ENCODE assay signal across 18 cellular contexts in genomic region chr7:104861729-104862128, GRCh38.
A peak's percentile ranks its signal among the peaks of the same experiment; 100 is the strongest.
DNase-seq lines count a peak whose midpoint lies in the region; ATAC-seq and TF ChIP-seq lines count a peak whose summit lies in the region.
"Had no signal": no experiment of that assay in that cellular context is flagged by ENCODE, and none has a peak within 500 bp of the region (broad histone marks: within the 10 kb centered on the region; RNA-seq: fewer than 3 reads in every experiment).

No MANE protein-coding gene starts in this region.

- DNase-seq in Right ventricle myocardium superior (peak; percentile 68), cardiac septum (ENCODE audit: low spot score) (no peak), Panc1 (ENCODE audit: low read depth, low spot score) (no peak), left ventricle myocardium superior (peak; percentile 49), medulla oblongata (ENCODE audit: extremely low spot score) (peak; percentile 30)
- DNase-seq: C1 segment of cervical spinal cord; Calu3; CD4-positive, alpha-beta memory T cell; COR-L47; DMS79; EL; GDM1; GOT3; HFFc6 had no signal

- peaks cover 12% of the 10 kb centered on the region for H3K27me3 ChIP-seq in Panc1 (ENCODE audit: control insufficient read depth, insufficient read depth, low read length)

- CTCF ChIA-PET in Panc1 (lab: Charles Lee): interaction anchor here (2.4 kb wide), 1 partner anchor 630 kb away, joined by 13 read pairs; no protein-coding TSS in a partner anchor

- TF ChIP-seq CTCF in Panc1 (IDR thresholded peaks at IDR 0.05): no peak

- H3K36me3 ChIP-seq in Panc1 (ENCODE audit: control insufficient read depth, insufficient read depth, low read length): no peaks in the 10 kb centered on the region
- H3K36me3 ChIP-seq: HAP-1 had no signal

- ATAC-seq in Right ventricle myocardium superior (ENCODE audit: poor library complexity): peak; percentile 85
- 0 out of 2 replicates have a peak, but pooled peaks have one; percentile 34 for ATAC-seq in Panc1
- peak; percentile 69 for ATAC-seq in left ventricle myocardium superior
- no peak for ATAC-seq in GM19035 (IDR thresholded peaks at IDR 0.05; ENCODE audit: unreplicated experiment)
- no peak for ATAC-seq in GM19395 (IDR thresholded peaks at IDR 0.05; ENCODE audit: unreplicated experiment)
- ATAC-seq: GM12878 had no signal

- no TSS peak for BruUV-seq in Panc1 (replicated peaks; lab: Mats Ljungman, UMichigan)

- POLR2A ChIA-PET in Panc1 (lab: Charles Lee): no interaction called here

- H3K9me3 ChIP-seq in Panc1 (ENCODE audit: control insufficient read depth, insufficient read depth, low read depth, low read length): no peaks in the 10 kb centered on the region
- H3K9me3 ChIP-seq: HAP-1 had no signal

- in situ Hi-C loops in Panc1 (cut with HindIII; ENCODE audit: low pct_unique_long_range_greater_than_20kb, low sequenced_read_pairs): no loop called here

- no peak overlapping the region for H3K4me3 ChIP-seq in Panc1 (ENCODE audit: low read depth in 2 of 2, low read length in 2 of 2)
- H3K4me3 ChIP-seq: GM12878, HAP-1 had no signal

- H3K4me1 ChIP-seq in Panc1 (ENCODE audit: control insufficient read depth, insufficient read depth, low read length): no peaks in the 10 kb centered on the region
- H3K4me1 ChIP-seq: HAP-1 had no signal

- intact Hi-C loops in Right ventricle myocardium superior (cut with DNase I) (no loop called here), cardiac septum (cut with DNase I) (no loop called here), Panc1 (cut with micrococcal nuclease; ENCODE audit: unreplicated experiment) (no loop called here), left ventricle myocardium superior (cut with micrococcal nuclease) (no loop called here)

- H3K27ac ChIP-seq in Panc1 (ENCODE audit: low read length): no peak overlapping the region

Comparison
In these comparisons a context has a peak if more than half of its experiments do, and no peak if none do; other contexts are left out.
1. DNase-seq: peak in Right ventricle myocardium superior (single experiment), left ventricle myocardium superior (single experiment) and medulla oblongata (single experiment); none in cardiac septum (single experiment) and Panc1 (single experiment).
2. ATAC-seq: peak in Right ventricle myocardium superior (single experiment), Panc1 (single experiment) and left ventricle myocardium superior (single experiment); none in GM19035 (single experiment) and GM19395 (single experiment).